8 cellular contexts compared by ENCODE assay signal in genomic region chr20:34301587-34302311, GRCh38. TPM values are rescaled to one million over a fixed set of nuclear protein-coding genes. Genes with fewer than 3 reads are reported as not detected.
A peak's percentile ranks its signal among the peaks of the same experiment; 100 is the strongest.
DNase-seq lines count a peak whose midpoint lies in the region; ATAC-seq and TF ChIP-seq lines count a peak whose summit lies in the region.

No MANE protein-coding gene starts in this region.

- H3K27ac ChIP-seq in BLaER1 (peak overlapping the region; percentile 98), KOPT-K1 (ENCODE audit: low read depth, low read length, poor library complexity, severe bottlenecking) (peak overlapping the region; percentile 92)

- H3K4me1 ChIP-seq in BLaER1 = peaks cover 36% of the 10 kb centered on the region

- H3K4me3 Mint-ChIP-seq in naive B cell = peak overlapping the region in 7 of 8 donors; percentile 59 to 96 (median 85)

- POLR2A ChIA-PET in GM10248 (lab: Yijun Ruan, JAX) = interaction anchor here (0.6 to 1.0 kb wide), 2 partner anchors 61 to 216 kb away, joined by 3 to 6 read pairs; partner anchors contain the start of gene ITCH

- CTCF ChIA-PET in GM10248 (lab: Yijun Ruan, JAX) = interaction anchor here (0.7 to 2.7 kb wide), 8 partner anchors 11 to 468 kb away, joined by 3 to 21 read pairs (median 3); no protein-coding TSS in a partner anchor

- peaks cover 37% of the 10 kb centered on the region for H4K20me1 ChIP-seq in BLaER1

- no peak for DNase-seq in cardiac fibroblast (ENCODE audit: low read depth in 2 of 2)
- DNase-seq in naive B cell = no peak
- no peak for DNase-seq in NCI-H526 (lab: John Stamatoyannopoulos, UW)
- DNase-seq in middle frontal gyrus (ENCODE audit: extremely low spot score, low spot score) = no peak
- no peak for DNase-seq in GM10248 (ENCODE audit: extremely low spot score)

- H3K9me3 Mint-ChIP-seq in naive B cell = no peaks in the 10 kb centered on the region

- H3K36me3 ChIP-seq in BLaER1 (peaks cover 22% of the 10 kb centered on the region), KOPT-K1 (ENCODE audit: insufficient read depth, low read length) (peaks cover 28% of the 10 kb centered on the region)

- ATAC-seq in naive B cell (ENCODE audit: low read depth in 2 of 2) = no peak
- ATAC-seq in GM18505 (IDR thresholded peaks at IDR 0.05; ENCODE audit: unreplicated experiment) = no peak

- H3K4me2 ChIP-seq in BLaER1 = peak overlapping the region; percentile 89

- peak overlapping the region in 4 of 6 donors; percentile 44 to 85 (median 69) for H3K27ac Mint-ChIP-seq in naive B cell

- H3K36me3 Mint-ChIP-seq in naive B cell = no peaks in the 10 kb centered on the region

- no peaks in the 10 kb centered on the region for H3K27me3 Mint-ChIP-seq in naive B cell

- TF ChIP-seq POLR2A in GM18505 (IDR thresholded peaks at IDR 0.05; ENCODE audit: borderline replicate concordance, extremely low read depth, insufficient read depth, insufficient read length) = no peak

- TF ChIP-seq CTCF in cardiac fibroblast (IDR thresholded peaks at IDR 0.05; ENCODE audit: low read depth, low read length) = no peak
- TF ChIP-seq CTCF in GM10248 (IDR thresholded peaks at IDR 0.05; ENCODE audit: control extremely low read depth, extremely low read depth, low read depth, missing control alignments) = no peak

- H3K9ac ChIP-seq in BLaER1 = peak overlapping the region; percentile 97

- H3K27me3 ChIP-seq in BLaER1 = no peaks in the 10 kb centered on the region

- H3K9me3 ChIP-seq in BLaER1 = no peaks in the 10 kb centered on the region
- no peaks in the 10 kb centered on the region for H3K9me3 ChIP-seq in KOPT-K1 (ENCODE audit: insufficient read depth, low read length, poor library complexity, severe bottlenecking)

- H3K4me1 Mint-ChIP-seq in naive B cell = peaks cover 0 to 21% (median 14%) of the 10 kb centered on the region in 3 donors

- H3K4me3 ChIP-seq in BLaER1 (peak overlapping the region; percentile 94), cardiac fibroblast (replicated peaks in 1 of 2; ENCODE audit: low read depth in 2 of 2, low read length in 2 of 2) (peak overlapping the region; percentile 74 to 88)

RNA-seq across cellular contexts. Expression of gene AHCY, which starts 1.4 kb away (rescaled TPM):
- polyA plus RNA-seq in naive B cell (ENCODE audit: low read depth in 6 of 6) = 10 to 100 TPM; 32.1 to 46.8 (median 34.5) TPM
